In genomic region chr5:158511454-158511853, GRCh38 we compare ENCODE assay signal across 14 cellular contexts.
A peak's percentile ranks its signal among the peaks of the same experiment; 100 is the strongest.
DNase-seq lines count a peak whose midpoint lies in the region; ATAC-seq and TF ChIP-seq lines count a peak whose summit lies in the region.
"Had no signal": no experiment of that assay in that cellular context is flagged by ENCODE, and none has a peak within 500 bp of the region (broad histone marks: within the 10 kb centered on the region; RNA-seq: fewer than 3 reads in every experiment).

No MANE protein-coding gene starts in this region.

- peaks cover 2% of the 10 kb centered on the region for H3K9me3 Mint-ChIP-seq in activated naive CD4-positive, alpha-beta T cell treated with anti-CD3 and anti-CD28 coated beads, Interleukin-2, amount 10 ng/mL, durations not matched to agents 7 days and 5 days

- in situ Hi-C loops in HAP-1 (cut with MboI; ENCODE audit: low sequenced_read_pairs), result no loop called here

- no peak overlapping the region for H3K4me3 Mint-ChIP-seq in activated naive CD4-positive, alpha-beta T cell treated with anti-CD3 and anti-CD28 coated beads, Interleukin-2, amount 10 ng/mL, durations not matched to agents 7 days and 5 days
- H3K4me3 Mint-ChIP-seq: neural crest cell had no signal

- no peaks in the 10 kb centered on the region for H3K27me3 Mint-ChIP-seq in activated naive CD4-positive, alpha-beta T cell treated with anti-CD3 and anti-CD28 coated beads, Interleukin-2, amount 10 ng/mL, durations not matched to agents 7 days and 5 days

- no peaks in the 10 kb centered on the region for H3K27me3 ChIP-seq in HAP-1 (ENCODE audit: low read depth)
- H3K27me3 ChIP-seq: thyroid gland had no signal

- CTCF ChIA-PET in activated naive CD4-positive, alpha-beta T cell treated with anti-CD3 and anti-CD28 coated beads, Interleukin-2, amount 10 ng/mL, durations not matched to agents 7 days and 5 days (lab: Charles Lee), result no interaction called here

- no peaks in the 10 kb centered on the region for H3K36me3 ChIP-seq in HAP-1 (replicated peaks)
- H3K36me3 ChIP-seq: thyroid gland had no signal

- TF ChIP-seq CTCF in GM10266 (IDR thresholded peaks at IDR 0.05; ENCODE audit: control insufficient read depth, insufficient read depth, low read depth, missing control alignments), result no peak

- ATAC-seq in GM19372 (IDR thresholded peaks at IDR 0.05; ENCODE audit: low read depth, unreplicated experiment) (peak; percentile 67), HG02852 (IDR thresholded peaks at IDR 0.05; ENCODE audit: unreplicated experiment) (peak; percentile 66)

- no peaks in the 10 kb centered on the region for H3K9me3 ChIP-seq in HAP-1
- H3K9me3 ChIP-seq: thyroid gland had no signal

- H3K27ac Mint-ChIP-seq in activated naive CD4-positive, alpha-beta T cell treated with anti-CD3 and anti-CD28 coated beads, Interleukin-2, amount 10 ng/mL, durations not matched to agents 7 days and 5 days, result no peak overlapping the region

- no peak overlapping the region for H3K4me3 ChIP-seq in HAP-1
- H3K4me3 ChIP-seq: thyroid gland had no signal

- DNase-seq in GM10266 (ENCODE audit: extremely low spot score), result peak; percentile 50
- DNase-seq in NAMALWA (ENCODE audit: low spot score), result peak; percentile 90
- DNase-seq in T-helper 2 cell, result no peak
- no peak for DNase-seq in activated naive CD4-positive, alpha-beta T cell treated with anti-CD3 and anti-CD28 coated beads, Interleukin-2, amount 10 ng/mL, durations not matched to agents 7 days and 5 days
- DNase-seq in HAP-1 (ENCODE audit: low spot score in 2 of 2), result no peak
- no peak for DNase-seq in NK-92 (lab: John Stamatoyannopoulos, UW; ENCODE audit: unreplicated experiment)
- DNase-seq: anterior cingulate cortex; IMR-90; NCI-H345; stimulated activated CD4-positive, alpha-beta T cell treated with anti-CD3 and anti-CD28 coated beads, Interleukin-1b, Interleukin-23, amount 100 ng/mL, for 48 hours; thyroid gland had no signal

- H3K4me1 Mint-ChIP-seq in activated naive CD4-positive, alpha-beta T cell treated with anti-CD3 and anti-CD28 coated beads, Interleukin-2, amount 10 ng/mL, durations not matched to agents 7 days and 5 days, result peaks cover 25% of the 10 kb centered on the region

- no peaks in the 10 kb centered on the region for H3K36me3 Mint-ChIP-seq in activated naive CD4-positive, alpha-beta T cell treated with anti-CD3 and anti-CD28 coated beads, Interleukin-2, amount 10 ng/mL, durations not matched to agents 7 days and 5 days

- no peaks in the 10 kb centered on the region for H3K4me1 ChIP-seq in HAP-1

Comparison
In these comparisons a context has a peak if more than half of its experiments do, and no peak if none do; other contexts are left out.
1. DNase-seq: peak in GM10266 (single experiment) and NAMALWA (single experiment); none in T-helper 2 cell (0 of 5), activated naive CD4-positive, alpha-beta T cell treated with anti-CD3 and anti-CD28 coated beads, Interleukin-2, amount 10 ng/mL, durations not matched to agents 7 days and 5 days (single experiment), HAP-1 (0 of 2) and NK-92 (single experiment).